1 cellular context compared by ENCODE assay signal in genomic region chr6:31154436-31154835, GRCh38.
TF ChIP-seq lines count a peak whose summit lies in the region.

No MANE protein-coding gene starts in this region.

TF ChIP-seq in HEK293, 187 proteins besides CTCF, POLR2A, EP300 and RAD21 (continued from another document):
- no peak for TF ChIP-seq ZNF704 (tag by site-specific recombination; IDR thresholded peaks at IDR 0.05)
- no peak for TF ChIP-seq ZFP37 (tag by site-specific recombination; IDR thresholded peaks at IDR 0.05)
- no peak for TF ChIP-seq ZNF148 (tag by site-specific recombination; IDR thresholded peaks at IDR 0.05; ENCODE audit: borderline replicate concordance)
- no peak for TF ChIP-seq ZNF362 (tag by site-specific recombination; IDR thresholded peaks at IDR 0.05)
- no peak for TF ChIP-seq SP7 (tag by site-specific recombination; IDR thresholded peaks at IDR 0.05)
